Comparison of ENCODE assay signal across 8 cellular contexts in the genomic region with DNA sequence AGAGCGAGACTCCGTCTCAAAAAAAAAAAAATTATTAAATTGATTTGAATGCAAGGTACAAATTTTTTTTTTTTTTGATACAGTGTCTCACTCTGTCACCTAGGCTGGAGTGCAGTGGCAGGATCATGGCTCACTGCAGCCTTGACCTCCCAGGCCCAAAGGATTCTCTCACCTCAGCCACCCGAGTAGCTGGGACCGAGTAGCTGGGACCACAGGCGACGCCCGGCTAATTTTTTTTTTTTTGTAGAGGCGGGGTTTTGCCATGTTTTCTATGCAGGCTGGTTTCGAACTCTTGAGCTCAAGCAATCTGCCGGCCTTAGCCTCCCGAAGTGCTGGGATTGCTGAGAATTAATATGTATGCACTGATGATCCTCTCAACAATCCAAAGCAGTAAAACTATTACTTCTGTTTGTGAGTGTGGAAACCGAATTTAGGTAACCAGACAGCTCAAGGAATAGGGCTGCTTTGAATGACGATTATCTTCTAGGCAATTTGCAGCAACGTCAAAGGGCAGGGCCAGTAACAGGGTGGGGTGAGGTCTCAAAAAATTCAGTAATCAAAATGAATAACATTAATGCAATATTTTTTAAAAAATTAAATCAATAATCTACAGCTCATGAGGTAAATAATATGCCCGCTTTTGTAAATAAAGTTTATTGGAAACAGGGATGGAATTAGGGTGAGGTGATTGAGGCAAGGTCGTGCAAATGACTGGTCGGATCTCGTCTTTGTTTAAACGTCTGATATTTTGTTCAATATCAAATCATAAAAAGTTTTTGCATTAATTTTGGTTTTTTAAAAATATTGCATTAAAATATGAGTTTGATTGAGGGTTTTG. TPM values are rescaled to one million over a fixed set of nuclear protein-coding genes. Genes with fewer than 3 reads are reported as not detected.
DNase-seq lines count a peak whose midpoint lies in the region; ATAC-seq and TF ChIP-seq lines count a peak whose summit lies in the region.

No MANE protein-coding gene starts in this region.

- peak overlapping the region; percentile 88 for H3K4me3 ChIP-seq in Karpas-422 (ENCODE audit: low read length)
- H3K4me3 ChIP-seq in breast epithelium: peak overlapping the region; percentile 70 to 88 (median 87)
- peak overlapping the region; percentile 65 for H3K4me3 ChIP-seq in mononuclear cell (ENCODE audit: low read length)

- peaks cover 50% of the 10 kb centered on the region for H3K79me2 ChIP-seq in Karpas-422 (ENCODE audit: low read length)

- H3K4me1 ChIP-seq in Karpas-422 (ENCODE audit: low read length): peaks cover 20% of the 10 kb centered on the region
- no peaks in the 10 kb centered on the region for H3K4me1 ChIP-seq in breast epithelium
- peaks cover 13% of the 10 kb centered on the region for H3K4me1 ChIP-seq in mononuclear cell (ENCODE audit: insufficient read depth, low read length)

- TF ChIP-seq POLR2A in breast epithelium (IDR thresholded peaks at IDR 0.05): no peak

- peak overlapping the region; percentile 45; the same call in 1 of the 2 replicates for H2AFZ ChIP-seq in Karpas-422 (ENCODE audit: low read length)

- H3K27me3 ChIP-seq in Karpas-422 (ENCODE audit: low read length): no peaks in the 10 kb centered on the region
- no peaks in the 10 kb centered on the region for H3K27me3 ChIP-seq in breast epithelium
- no peaks in the 10 kb centered on the region for H3K27me3 ChIP-seq in mononuclear cell (ENCODE audit: insufficient read depth, low read length)

- DNase-seq in Caki2 (ENCODE audit: low read depth): peak; percentile 10
- peak; percentile 63 for DNase-seq in Karpas-422
- DNase-seq in breast epithelium (ENCODE audit: low spot score in 2 of 2): no peak
- no peak for DNase-seq in NCI-H1436 (lab: John Stamatoyannopoulos, UW)

- H3K9me3 ChIP-seq in Karpas-422 (ENCODE audit: low read length): no peaks in the 10 kb centered on the region
- H3K9me3 ChIP-seq in breast epithelium: no peaks in the 10 kb centered on the region
- H3K9me3 ChIP-seq in mononuclear cell (ENCODE audit: low read depth, low read length): no peaks in the 10 kb centered on the region

- H3K4me2 ChIP-seq in Karpas-422 (ENCODE audit: low read depth, low read length, poor library complexity, severe bottlenecking): peak overlapping the region; percentile 96

- TF ChIP-seq CTCF in breast epithelium (IDR thresholded peaks at IDR 0.05): no peak

- ATAC-seq in HG02759 (IDR thresholded peaks at IDR 0.05; ENCODE audit: unreplicated experiment): no peak
- no peak for ATAC-seq in GM19328 (IDR thresholded peaks at IDR 0.05; ENCODE audit: unreplicated experiment)
- ATAC-seq in HG02571 (IDR thresholded peaks at IDR 0.05; ENCODE audit: unreplicated experiment): no peak

- H3K36me3 ChIP-seq in Karpas-422 (ENCODE audit: insufficient read depth, low read length) (peaks cover 25% of the 10 kb centered on the region), breast epithelium (no peaks in the 10 kb centered on the region)

- peak overlapping the region; percentile 88 for H3K9ac ChIP-seq in Karpas-422 (ENCODE audit: low read length)

- in situ Hi-C loops in Caki2 (cut with HindIII; ENCODE audit: low pct_unique_long_range_greater_than_20kb, low sequenced_read_pairs): no loop called here

- no peaks in the 10 kb centered on the region for H4K20me1 ChIP-seq in Karpas-422 (ENCODE audit: insufficient read depth, low read depth, low read length)

- H3K27ac ChIP-seq in Karpas-422 (ENCODE audit: low read length): peak overlapping the region; percentile 78
- H3K27ac ChIP-seq in breast epithelium: peak overlapping the region in 1 of 2 donors; percentile 64

- intact Hi-C loops in breast epithelium (cut with DNase I; ENCODE audit: low total_unique reads): no loop called here

- no peaks in the 10 kb centered on the region for H3K9me2 ChIP-seq in Karpas-422 (replicated peaks; ENCODE audit: insufficient read depth, low read length)

RNA-seq across cellular contexts. Expression of a gene that starts 1.2 kb away (rescaled TPM):
- total RNA-seq in Caki2 (2014; rRNA removed; shearing (Covaris generic); ENCODE audit: low replicate concordance): 5.1 and 5.8 TPM in 2 replicates
- total RNA-seq in Karpas-422 (2014; rRNA removed; shearing (Covaris generic); ENCODE audit: low replicate concordance): 7.0 and 13.8 TPM in 2 replicates
- total RNA-seq in breast epithelium (under 1 TPM; 0.15 to 0.48 (median 0.33) TPM), mononuclear cell (0.73 TPM)

RNA-seq across cellular contexts. Expression of a gene that starts 39.2 kb away (rescaled TPM):
- total RNA-seq in Caki2 (2014; rRNA removed; shearing (Covaris generic); ENCODE audit: low replicate concordance): 1.4 and 1.9 TPM in 2 replicates
- 7.6 and 9.8 TPM in 2 replicates for total RNA-seq in Karpas-422 (2014; rRNA removed; shearing (Covaris generic); ENCODE audit: low replicate concordance)
- total RNA-seq in breast epithelium (10 to 100 TPM; 20.0 to 27.4 (median 22.4) TPM), mononuclear cell (22.2 TPM)

RNA-seq across cellular contexts. Expression of a gene that starts 49.9 kb away (rescaled TPM):
- total RNA-seq in Caki2 (2014; rRNA removed; shearing (Covaris generic); ENCODE audit: low replicate concordance): 4.3 and 8.0 TPM in 2 replicates
- 3.9 and 9.8 TPM in 2 replicates for total RNA-seq in Karpas-422 (2014; rRNA removed; shearing (Covaris generic); ENCODE audit: low replicate concordance)
- total RNA-seq in breast epithelium (10 to 100 TPM in 2 of 3 donors, 1 to 10 TPM in 1; 8.2 to 16.0 (median 13.1) TPM), mononuclear cell (1.8 TPM)

Comparison
In these comparisons a context has a peak if more than half of its experiments do, and no peak if none do; other contexts are left out.
1. DNase-seq: peak in Caki2 (single experiment) and Karpas-422 (single experiment); none in breast epithelium (0 of 2) and NCI-H1436 (single experiment).
2. Peak in every context shown above with its lines, with median percentiles within 50 percentile points of each other: H3K4me3 ChIP-seq.